Comparison of ENCODE assay signal across 8 cellular contexts in the genomic region with DNA sequence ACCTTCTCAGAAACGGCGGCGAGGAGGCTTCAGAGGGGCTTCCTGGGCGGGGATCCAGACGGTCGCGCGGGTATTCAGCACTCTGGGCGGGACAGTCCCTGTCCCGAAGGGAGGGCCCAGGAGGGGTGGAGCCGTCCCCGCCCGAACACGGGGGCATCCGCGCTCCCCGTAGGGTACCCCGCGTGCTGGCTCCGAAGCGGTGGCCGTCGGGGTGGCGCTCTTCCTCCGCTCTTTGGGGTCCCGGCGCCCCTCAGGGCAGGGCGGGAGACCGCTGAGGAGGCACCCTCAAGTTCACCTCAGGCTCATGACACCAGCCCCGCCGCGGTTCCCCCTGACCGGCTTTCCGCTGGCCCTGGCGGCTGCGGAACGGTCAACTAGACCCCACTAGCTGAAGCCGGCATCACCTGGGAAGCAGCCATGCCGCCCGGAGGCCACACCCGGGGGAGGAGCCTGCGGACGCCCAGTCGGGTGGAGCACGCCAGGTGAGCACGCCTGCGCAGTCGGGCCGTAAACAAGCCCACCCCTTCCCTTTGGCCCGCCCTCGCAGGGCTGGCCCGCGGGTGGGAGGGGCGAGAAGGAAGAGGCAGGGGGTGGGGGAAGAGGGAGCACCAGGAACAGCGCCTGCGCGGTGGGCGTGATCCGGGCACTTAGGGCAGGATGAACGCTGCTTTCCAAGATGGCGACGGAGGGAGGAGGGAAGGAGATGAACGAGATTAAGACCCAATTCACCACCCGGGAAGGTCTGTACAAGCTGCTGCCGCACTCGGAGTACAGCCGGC.
DNase-seq lines count a peak whose midpoint lies in the region; ATAC-seq lines count a peak whose summit lies in the region.

A gene with protein sequence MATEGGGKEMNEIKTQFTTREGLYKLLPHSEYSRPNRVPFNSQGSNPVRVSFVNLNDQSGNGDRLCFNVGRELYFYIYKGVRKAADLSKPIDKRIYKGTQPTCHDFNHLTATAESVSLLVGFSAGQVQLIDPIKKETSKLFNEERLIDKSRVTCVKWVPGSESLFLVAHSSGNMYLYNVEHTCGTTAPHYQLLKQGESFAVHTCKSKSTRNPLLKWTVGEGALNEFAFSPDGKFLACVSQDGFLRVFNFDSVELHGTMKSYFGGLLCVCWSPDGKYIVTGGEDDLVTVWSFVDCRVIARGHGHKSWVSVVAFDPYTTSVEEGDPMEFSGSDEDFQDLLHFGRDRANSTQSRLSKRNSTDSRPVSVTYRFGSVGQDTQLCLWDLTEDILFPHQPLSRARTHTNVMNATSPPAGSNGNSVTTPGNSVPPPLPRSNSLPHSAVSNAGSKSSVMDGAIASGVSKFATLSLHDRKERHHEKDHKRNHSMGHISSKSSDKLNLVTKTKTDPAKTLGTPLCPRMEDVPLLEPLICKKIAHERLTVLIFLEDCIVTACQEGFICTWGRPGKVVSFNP (plus strand): TSS at position 650 of the 779 bp plus-strand sequence. CDS start 27 bp downstream, at position 677.

- peak; percentile 91 for ATAC-seq in GM19468 (IDR thresholded peaks at IDR 0.05; ENCODE audit: extremely low read depth, unreplicated experiment)

- peak; percentile 100 for DNase-seq in COLO829 (ENCODE audit: low spot score)
- DNase-seq in HS-5 (ENCODE audit: low read depth) = peak; percentile 83
- peak; percentile 97 for DNase-seq in NK-92 (lab: John Stamatoyannopoulos, UW; ENCODE audit: unreplicated experiment)
- peak; percentile 96 to 99 for DNase-seq in activated CD8-positive, alpha-beta memory T cell treated with anti-CD3 and anti-CD28 coated beads for 1 hour (ENCODE audit: extremely low read depth in 1 of 2, low read depth in 1 of 2)
- peak; percentile 99 for DNase-seq in effector CD8-positive, alpha-beta T cell (lab: John Stamatoyannopoulos, UW)
- DNase-seq in medulla oblongata (ENCODE audit: extremely low spot score) = peak; percentile 99
- peak; percentile 99 for DNase-seq in stimulated activated CD8-positive, alpha-beta memory T cell treated with anti-CD3 and anti-CD28 coated beads, Interleukin-12 subunit alpha, Interleukin-12 subunit beta, amount 100 ng/mL, for 1 hour (ENCODE audit: low read depth)

Comparison
In these comparisons a context has a peak if more than half of its experiments do, and no peak if none do; other contexts are left out.
1. Peak in every context shown above with its lines: DNase-seq and ATAC-seq.